In the genomic region with DNA sequence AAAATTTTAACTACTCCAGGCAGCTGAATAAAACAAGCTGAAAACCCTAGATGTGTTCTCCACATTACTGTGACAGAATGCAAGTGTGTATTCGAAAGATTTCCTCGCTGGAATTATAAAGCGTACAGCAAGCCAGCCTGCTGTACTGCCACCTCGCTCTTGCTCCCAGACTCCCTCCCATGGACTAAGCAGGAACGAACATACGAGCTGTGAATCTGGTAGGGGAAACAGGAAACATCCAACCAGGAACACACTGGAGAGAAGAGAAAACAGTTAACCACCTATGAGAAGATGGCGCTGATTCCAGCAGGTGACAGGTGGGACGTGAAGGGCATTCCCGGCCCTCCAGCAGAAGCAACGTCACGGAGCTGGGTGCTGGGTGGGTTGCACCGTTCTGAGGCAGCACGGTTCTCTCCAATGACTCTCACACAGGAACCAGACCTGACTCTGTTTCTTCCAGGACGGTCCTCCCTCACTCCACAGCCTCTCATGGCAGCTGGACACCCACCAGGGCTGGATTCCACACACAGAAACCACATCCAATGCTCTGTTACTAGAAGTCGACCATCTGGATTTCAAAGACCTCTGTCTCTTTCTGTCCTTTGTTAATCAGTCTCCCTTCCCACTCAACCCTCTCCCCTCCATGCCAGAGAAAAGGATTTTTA, we compare ENCODE assay signal across 9 cellular contexts.
DNase-seq lines count a peak whose midpoint lies in the region; ATAC-seq and TF ChIP-seq lines count a peak whose summit lies in the region.
"Had no signal": no experiment of that assay in that cellular context is flagged by ENCODE, and none has a peak within 500 bp of the region (broad histone marks: within the 10 kb centered on the region; RNA-seq: fewer than 3 reads in every experiment).

No MANE protein-coding gene starts in this region.

- TF ChIP-seq CTCF in coronary artery (IDR thresholded peaks at IDR 0.05): peak; percentile 40
- peak; percentile 37 for TF ChIP-seq CTCF in lower lobe of right lung (IDR thresholded peaks at IDR 0.05)
- TF ChIP-seq CTCF in type B pancreatic cell (conservative IDR thresholded peaks at IDR 0.05): peak; percentile 55
- no peak for TF ChIP-seq CTCF in GM13976 (IDR thresholded peaks at IDR 0.05; ENCODE audit: borderline replicate concordance, control extremely low read depth, extremely low read depth, insufficient read depth, missing control alignments)

- intact Hi-C loops in lower lobe of right lung (cut with DNase I): no loop called here

- H3K27ac ChIP-seq in coronary artery: peak overlapping the region; percentile 39 to 70
- H3K27ac ChIP-seq in lower lobe of right lung: peak overlapping the region; percentile 19

- no peaks in the 10 kb centered on the region for H3K27me3 Mint-ChIP-seq in type B pancreatic cell

- DNase-seq in NCI-H82 (lab: John Stamatoyannopoulos, UW): peak; percentile 68
- DNase-seq in NCI-H82 treated with DMSO at 0.1 percent for 48 hours (lab: John Stamatoyannopoulos, UW; ENCODE audit: unreplicated experiment): no peak
- no peak for DNase-seq in coronary artery (ENCODE audit: low spot score)
- no peak for DNase-seq in lower lobe of right lung
- no peak for DNase-seq in type B pancreatic cell (ENCODE audit: extremely low spot score, unreplicated experiment)
- DNase-seq in NCI-H1048 (lab: John Stamatoyannopoulos, UW): no peak
- no peak for DNase-seq in GM13976 (ENCODE audit: low spot score)
- no peak for DNase-seq in stimulated activated CD4-positive, alpha-beta T cell treated with anti-CD3 and anti-CD28 coated beads, Interleukin-2, amount 100 ng/mL, for 48 hours

- H3K36me3 Mint-ChIP-seq in type B pancreatic cell: peaks cover 17% of the 10 kb centered on the region

- peak; percentile 66 to 84 for ATAC-seq in lower lobe of right lung

- H3K4me3 Mint-ChIP-seq in type B pancreatic cell: no peak overlapping the region

- no peaks in the 10 kb centered on the region for H3K36me3 ChIP-seq in lower lobe of right lung

- no peaks in the 10 kb centered on the region for H3K9me3 ChIP-seq in lower lobe of right lung

- no peaks in the 10 kb centered on the region for H3K9me3 Mint-ChIP-seq in type B pancreatic cell

- peaks cover 35% of the 10 kb centered on the region for H3K4me1 Mint-ChIP-seq in type B pancreatic cell (ENCODE audit: unreplicated experiment)

- peak overlapping the region; percentile 58 for H3K27ac Mint-ChIP-seq in type B pancreatic cell

- H3K27me3 ChIP-seq in lower lobe of right lung (ENCODE audit: low read depth): no peaks in the 10 kb centered on the region

- peaks cover 35% of the 10 kb centered on the region for H3K4me1 ChIP-seq in lower lobe of right lung

- in situ Hi-C loops in GM13976 (cut with MboI; ENCODE audit: low sequenced_read_pairs, unreplicated experiment): no loop called here

- peak overlapping the region; percentile 24 for H3K4me3 ChIP-seq in coronary artery
- no peak overlapping the region for H3K4me3 ChIP-seq in lower lobe of right lung
- H3K4me3 ChIP-seq: skin epidermis had no signal
